Comparison of ENCODE assay signal across 14 cellular contexts in genomic region chr3:58627580-58627894, GRCh38. TPM values are rescaled to one million over a fixed set of nuclear protein-coding genes. Genes with fewer than 3 reads are reported as not detected.
DNase-seq lines count a peak whose midpoint lies in the region; ATAC-seq and TF ChIP-seq lines count a peak whose summit lies in the region.
"Had no signal": no experiment of that assay in that cellular context is flagged by ENCODE, and none has a peak within 500 bp of the region (broad histone marks: within the 10 kb centered on the region; RNA-seq: fewer than 3 reads in every experiment).

No MANE protein-coding gene starts in this region.

- peak; percentile 50 for ATAC-seq in body of pancreas
- ATAC-seq: left colon; stimulated activated memory B cell treated with anti-CD40 and anti-IgM and Interleukin-4, amounts not matched to agents 10 μg/mL and 1 μg/mL and 100 μg/mL, for 72 hours had no signal

- 0 to 6% methylated on average over 3 of the region's 3 CpGs for WGBS in body of pancreas, 2 donors
- WGBS in hepatocyte (ENCODE audit: low lambda C conversion rate, missing lambda C conversion rate) = 71% methylated on average over 3 of the region's 3 CpGs

- no peak overlapping the region for H3K4me2 ChIP-seq in hepatocyte

- peaks cover 42% of the 10 kb centered on the region for H3K4me1 ChIP-seq in body of pancreas
- H3K4me1 ChIP-seq in hepatocyte (ENCODE audit: insufficient read depth) = peaks cover 38% of the 10 kb centered on the region

- TF ChIP-seq CTCF in body of pancreas (IDR thresholded peaks at IDR 0.05) (no peak), hepatocyte (IDR thresholded peaks at IDR 0.05; ENCODE audit: poor library complexity) (no peak)

- no peaks in the 10 kb centered on the region for H3K27me3 ChIP-seq in body of pancreas
- no peaks in the 10 kb centered on the region for H3K27me3 ChIP-seq in hepatocyte
- H3K27me3 ChIP-seq: neutrophil had no signal

- no peak overlapping the region for H2AFZ ChIP-seq in hepatocyte

- H3K4me3 ChIP-seq in body of pancreas = no peak overlapping the region
- no peak overlapping the region for H3K4me3 ChIP-seq in hepatocyte

- intact Hi-C loops in body of pancreas (cut with DNase I) = no loop called here

- H3K27ac ChIP-seq in body of pancreas = peak overlapping the region in 3 of 4 donors; percentile 59 to 73 (median 62)
- peak overlapping the region; percentile 59 for H3K27ac ChIP-seq in hepatocyte
- H3K27ac ChIP-seq in temporal lobe (ENCODE audit: low read depth, low read length) = peak overlapping the region; percentile 60
- H3K27ac ChIP-seq: neutrophil had no signal

- H3K36me3 ChIP-seq in body of pancreas (replicated peaks in 1 of 2; ENCODE audit: insufficient read depth in 1 of 2, low read depth in 2 of 2) = no peaks in the 10 kb centered on the region
- no peaks in the 10 kb centered on the region for H3K36me3 ChIP-seq in hepatocyte (replicated peaks; ENCODE audit: insufficient read depth, low read depth)
- H3K36me3 ChIP-seq: neutrophil had no signal

- H3K9me3 ChIP-seq in body of pancreas (no peaks in the 10 kb centered on the region), hepatocyte (ENCODE audit: low read depth) (no peaks in the 10 kb centered on the region)
- H3K9me3 ChIP-seq: neutrophil had no signal

- H3K79me2 ChIP-seq in hepatocyte = no peaks in the 10 kb centered on the region

- H4K20me1 ChIP-seq in hepatocyte (ENCODE audit: insufficient read depth, poor library complexity, severe bottlenecking) = no peaks in the 10 kb centered on the region

- peak; percentile 26 for DNase-seq in NCI-H2196 (lab: John Stamatoyannopoulos, UW; ENCODE audit: unreplicated experiment)
- DNase-seq in body of pancreas = peak; percentile 55 to 79 (median 77)
- peak; percentile 32 for DNase-seq in hepatocyte (ENCODE audit: low spot score)
- no peak for DNase-seq in stimulated activated naive CD4-positive, alpha-beta T cell treated with Interleukin-2 at 50 U/mL for 16 hours (lab: John Stamatoyannopoulos, UW)
- DNase-seq in epidermal melanocyte (ENCODE audit: insufficient read length, low spot score) = no peak
- no peak for DNase-seq in 8988T
- DNase-seq: activated CD4-positive, alpha-beta T cell treated with anti-CD3 and anti-CD28 coated beads, Interleukin-2, amount 50 U/mL, for 48 hours; activated gamma-delta T cell; left colon; NCI-H1930; T-helper 2 cell had no signal

- TF ChIP-seq POLR2A in body of pancreas (IDR thresholded peaks at IDR 0.05) = no peak

- no peaks in the 10 kb centered on the region for H3K9me2 ChIP-seq in hepatocyte (replicated peaks; ENCODE audit: insufficient read depth)

RNA-seq across cellular contexts. Expression of gene FAM3D, which starts 39.0 kb away (rescaled TPM):
- total RNA-seq in body of pancreas (1 to 10 TPM in 1 of 2 donors, not detected in 1; 1.8 TPM), hepatocyte (0.60 and 4.5 TPM in 2 replicates), temporal lobe (not detected)
- 3.7 and 4.3 TPM in 2 replicates for polyA plus RNA-seq in hepatocyte

RNA-seq across cellular contexts. Expression of gene FAM107A, which starts 50.3 kb away (rescaled TPM):
- 10 to 100 TPM; 14.5 to 26.4 TPM for total RNA-seq in body of pancreas
- 0.24 and 0.93 TPM in 2 replicates for total RNA-seq in hepatocyte
- 0.40 and 0.58 TPM in 2 replicates for polyA plus RNA-seq in hepatocyte
- 32.2 TPM for total RNA-seq in temporal lobe

Comparison
In these comparisons a context has a peak if more than half of its experiments do, and no peak if none do; other contexts are left out.
1. DNase-seq: peak in NCI-H2196 (single experiment), body of pancreas (4 of 4) and hepatocyte (single experiment); none in stimulated activated naive CD4-positive, alpha-beta T cell treated with Interleukin-2 at 50 U/mL for 16 hours (single experiment), epidermal melanocyte (single experiment) and 8988T (single experiment).
2. Peak in every context shown above with its lines, with median percentiles within 50 percentile points of each other: H3K27ac ChIP-seq.